In the genomic region with DNA sequence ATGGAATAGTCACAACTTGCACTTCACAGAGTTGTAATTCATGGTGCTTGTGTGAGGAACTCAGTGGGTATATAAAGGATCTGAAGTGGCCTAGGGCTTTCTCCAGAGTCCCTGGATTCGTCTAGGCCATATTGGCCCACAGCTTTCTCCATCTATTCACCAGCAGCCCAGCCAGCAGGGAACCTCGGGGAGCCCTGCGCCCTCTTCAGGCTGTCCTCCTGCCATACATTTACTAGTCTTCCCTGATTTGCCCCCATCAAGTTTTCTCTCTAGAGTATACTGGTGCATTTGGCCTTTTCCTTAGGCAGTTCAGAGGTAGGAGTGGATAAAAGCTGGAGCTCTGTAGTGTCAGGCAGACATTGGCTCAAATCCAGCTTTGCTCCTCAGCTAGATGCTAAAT, we compare ENCODE assay signal across 9 cellular contexts.
DNase-seq lines count a peak whose midpoint lies in the region; ATAC-seq and TF ChIP-seq lines count a peak whose summit lies in the region.
"Had no signal": no experiment of that assay in that cellular context is flagged by ENCODE, and none has a peak within 500 bp of the region (broad histone marks: within the 10 kb centered on the region; RNA-seq: fewer than 3 reads in every experiment).

No MANE protein-coding gene starts in this region.

- H3K27me3 Mint-ChIP-seq in activated T-helper 2 cell treated with anti-CD3 and anti-CD28 coated beads, Interferon-gamma antibody, Interleukin-2, Interleukin-4, amounts not matched to agents 10 μg/mL and 5 μg/mL and 100 μg/mL, durations not matched to agents 14 hours and 24 hours and 36 hours (ENCODE audit: low read depth) = no peaks in the 10 kb centered on the region

- ATAC-seq in HG02610 (IDR thresholded peaks at IDR 0.05; ENCODE audit: unreplicated experiment) = no peak
- no peak for ATAC-seq in HG03442 (IDR thresholded peaks at IDR 0.05; ENCODE audit: unreplicated experiment)
- no peak for ATAC-seq in HG02884 (IDR thresholded peaks at IDR 0.05; ENCODE audit: unreplicated experiment)
- ATAC-seq: body of pancreas had no signal

- no peaks in the 10 kb centered on the region for H3K4me1 Mint-ChIP-seq in activated T-helper 2 cell treated with anti-CD3 and anti-CD28 coated beads, Interferon-gamma antibody, Interleukin-2, Interleukin-4, amounts not matched to agents 10 μg/mL and 5 μg/mL and 100 μg/mL, durations not matched to agents 14 hours and 24 hours and 36 hours (ENCODE audit: low read depth)

- H3K9me3 Mint-ChIP-seq in activated T-helper 2 cell treated with anti-CD3 and anti-CD28 coated beads, Interferon-gamma antibody, Interleukin-2, Interleukin-4, amounts not matched to agents 10 μg/mL and 5 μg/mL and 100 μg/mL, durations not matched to agents 14 hours and 24 hours and 36 hours = no peaks in the 10 kb centered on the region

- no peak overlapping the region for H3K4me3 Mint-ChIP-seq in activated T-helper 2 cell treated with anti-CD3 and anti-CD28 coated beads, Interferon-gamma antibody, Interleukin-2, Interleukin-4, amounts not matched to agents 10 μg/mL and 5 μg/mL and 100 μg/mL, durations not matched to agents 14 hours and 24 hours and 36 hours (ENCODE audit: low read depth)

- peak; percentile 7 for TF ChIP-seq CTCF in GM20000 (IDR thresholded peaks at IDR 0.05; ENCODE audit: extremely low read depth, missing control alignments)

- intact Hi-C loops in activated T-helper 2 cell treated with anti-CD3 and anti-CD28 coated beads, Interferon-gamma antibody, Interleukin-2, Interleukin-4, amounts not matched to agents 10 μg/mL and 5 μg/mL and 100 μg/mL, durations not matched to agents 14 hours and 24 hours and 36 hours (cut with micrococcal nuclease) = no loop called here

- peak; percentile 46 for DNase-seq in D341Med (ENCODE audit: low spot score)
- DNase-seq in GM20000 (ENCODE audit: low spot score) = peak; percentile 42
- DNase-seq in RPMI8226 = peak; percentile 61
- DNase-seq in left kidney (ENCODE audit: low read depth, low spot score) = peak; percentile 63
- DNase-seq in activated T-helper 2 cell treated with anti-CD3 and anti-CD28 coated beads, Interferon-gamma antibody, Interleukin-2, Interleukin-4, amounts not matched to agents 10 μg/mL and 5 μg/mL and 100 μg/mL, durations not matched to agents 14 hours and 24 hours and 36 hours (ENCODE audit: low spot score) = no peak

- H3K36me3 Mint-ChIP-seq in activated T-helper 2 cell treated with anti-CD3 and anti-CD28 coated beads, Interferon-gamma antibody, Interleukin-2, Interleukin-4, amounts not matched to agents 10 μg/mL and 5 μg/mL and 100 μg/mL, durations not matched to agents 14 hours and 24 hours and 36 hours (ENCODE audit: low read depth) = no peaks in the 10 kb centered on the region

- no peak overlapping the region for H3K27ac Mint-ChIP-seq in activated T-helper 2 cell treated with anti-CD3 and anti-CD28 coated beads, Interferon-gamma antibody, Interleukin-2, Interleukin-4, amounts not matched to agents 10 μg/mL and 5 μg/mL and 100 μg/mL, durations not matched to agents 14 hours and 24 hours and 36 hours
